ENCODE assay signal across 1 cellular context in genomic region chr2:21104030-21104660, GRCh38.
A peak's percentile ranks its signal among the peaks of the same experiment; 100 is the strongest.
TF ChIP-seq lines count a peak whose summit lies in the region.

No MANE protein-coding gene starts in this region.

TF ChIP-seq in liver, 16 proteins besides CTCF, POLR2A, EP300 and RAD21 (continued from another document):
- TF ChIP-seq SP1 (IDR thresholded peaks at IDR 0.05) (peak; percentile 67), FOXA1 (IDR thresholded peaks at IDR 0.05) (no peak), HNF4G (IDR thresholded peaks at IDR 0.05) (peak; percentile 69)
